In the genomic region with DNA sequence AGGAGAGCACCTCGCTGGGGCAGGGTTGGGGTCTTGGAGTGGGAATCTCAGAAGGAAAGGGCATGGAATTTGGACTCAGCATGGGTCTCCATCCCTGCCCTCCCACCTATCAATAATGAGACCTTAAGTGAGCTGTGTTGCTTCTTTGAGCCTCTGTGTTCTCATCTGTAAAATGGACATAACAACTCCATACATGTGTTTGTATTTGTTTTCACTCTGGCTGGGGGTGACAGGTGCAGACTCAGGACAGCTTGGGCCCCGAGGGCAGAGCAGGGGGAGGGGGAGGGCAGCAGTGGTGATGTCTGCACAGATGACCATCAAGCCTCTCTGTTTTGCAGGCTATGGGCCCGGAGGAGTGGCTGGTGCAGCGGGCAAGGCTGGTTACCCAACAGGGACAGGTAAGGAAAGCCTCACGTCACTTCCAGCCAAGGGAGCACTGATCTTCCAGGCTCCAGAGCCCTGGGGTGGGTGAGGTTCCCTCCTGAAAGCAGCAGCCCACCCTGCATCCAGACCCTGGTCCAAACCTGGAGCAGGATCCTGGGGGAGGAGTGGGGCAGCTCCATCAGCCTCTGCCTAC, we compare ENCODE assay signal across 2 cellular contexts.
TF ChIP-seq lines count a peak whose summit lies in the region.

No MANE protein-coding gene starts in this region.

TF ChIP-seq in K562, 482 proteins besides CTCF, POLR2A, EP300 and RAD21 (continues in another document):
- TF ChIP-seq, protein P1, sequence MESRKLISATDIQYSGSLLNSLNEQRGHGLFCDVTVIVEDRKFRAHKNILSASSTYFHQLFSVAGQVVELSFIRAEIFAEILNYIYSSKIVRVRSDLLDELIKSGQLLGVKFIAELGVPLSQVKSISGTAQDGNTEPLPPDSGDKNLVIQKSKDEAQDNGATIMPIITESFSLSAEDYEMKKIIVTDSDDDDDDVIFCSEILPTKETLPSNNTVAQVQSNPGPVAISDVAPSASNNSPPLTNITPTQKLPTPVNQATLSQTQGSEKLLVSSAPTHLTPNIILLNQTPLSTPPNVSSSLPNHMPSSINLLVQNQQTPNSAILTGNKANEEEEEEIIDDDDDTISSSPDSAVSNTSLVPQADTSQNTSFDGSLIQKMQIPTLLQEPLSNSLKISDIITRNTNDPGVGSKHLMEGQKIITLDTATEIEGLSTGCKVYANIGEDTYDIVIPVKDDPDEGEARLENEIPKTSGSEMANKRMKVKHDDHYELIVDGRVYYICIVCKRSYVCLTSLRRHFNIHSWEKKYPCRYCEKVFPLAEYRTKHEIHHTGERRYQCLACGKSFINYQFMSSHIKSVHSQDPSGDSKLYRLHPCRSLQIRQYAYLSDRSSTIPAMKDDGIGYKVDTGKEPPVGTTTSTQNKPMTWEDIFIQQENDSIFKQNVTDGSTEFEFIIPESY (CRISPR knock-in tag; IDR thresholded peaks at IDR 0.05): no peak
- TF ChIP-seq BCOR (IDR thresholded peaks at IDR 0.05) (peak; percentile 60; the same call in 1 of the 2 replicates), RBFOX2 (IDR thresholded peaks at IDR 0.05; ENCODE audit: low read depth, low read length) (no peak), THRAP3 (IDR thresholded peaks at IDR 0.05; ENCODE audit: borderline replicate concordance) (no peak), ESRRA (IDR thresholded peaks at IDR 0.05; ENCODE audit: borderline replicate concordance, low read depth) (no peak), KLF13 (tag; IDR thresholded peaks at IDR 0.05; ENCODE audit: borderline replicate concordance, low read depth) (no peak), ZNF124 (CRISPR knock-in tag; IDR thresholded peaks at IDR 0.05) (no peak), KDM1A (IDR thresholded peaks at IDR 0.05) (peak in 1 of 2 experiments; percentile 53; a peak in 2 of 4 replicates), SP2 (IDR thresholded peaks at IDR 0.05; ENCODE audit: extremely low read depth, low read depth, low read length, poor library complexity, severe bottlenecking) (no peak), HMG20B (CRISPR knock-in tag; IDR thresholded peaks at IDR 0.05) (no peak), NCOA4 (IDR thresholded peaks at IDR 0.05; ENCODE audit: partially characterized antibody) (no peak), ADNP (tag; IDR thresholded peaks at IDR 0.05) (peak; percentile 69), NCOA6 (IDR thresholded peaks at IDR 0.05) (no peak), EGR1 (conservative IDR thresholded peaks at IDR 0.05) (no peak), CEBPB (tag; IDR thresholded peaks at IDR 0.05) (no peak)
- TF ChIP-seq, protein P2, sequence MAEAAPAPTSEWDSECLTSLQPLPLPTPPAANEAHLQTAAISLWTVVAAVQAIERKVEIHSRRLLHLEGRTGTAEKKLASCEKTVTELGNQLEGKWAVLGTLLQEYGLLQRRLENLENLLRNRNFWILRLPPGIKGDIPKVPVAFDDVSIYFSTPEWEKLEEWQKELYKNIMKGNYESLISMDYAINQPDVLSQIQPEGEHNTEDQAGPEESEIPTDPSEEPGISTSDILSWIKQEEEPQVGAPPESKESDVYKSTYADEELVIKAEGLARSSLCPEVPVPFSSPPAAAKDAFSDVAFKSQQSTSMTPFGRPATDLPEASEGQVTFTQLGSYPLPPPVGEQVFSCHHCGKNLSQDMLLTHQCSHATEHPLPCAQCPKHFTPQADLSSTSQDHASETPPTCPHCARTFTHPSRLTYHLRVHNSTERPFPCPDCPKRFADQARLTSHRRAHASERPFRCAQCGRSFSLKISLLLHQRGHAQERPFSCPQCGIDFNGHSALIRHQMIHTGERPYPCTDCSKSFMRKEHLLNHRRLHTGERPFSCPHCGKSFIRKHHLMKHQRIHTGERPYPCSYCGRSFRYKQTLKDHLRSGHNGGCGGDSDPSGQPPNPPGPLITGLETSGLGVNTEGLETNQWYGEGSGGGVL (CRISPR knock-in tag; IDR thresholded peaks at IDR 0.05): no peak
- TF ChIP-seq, protein P3, sequence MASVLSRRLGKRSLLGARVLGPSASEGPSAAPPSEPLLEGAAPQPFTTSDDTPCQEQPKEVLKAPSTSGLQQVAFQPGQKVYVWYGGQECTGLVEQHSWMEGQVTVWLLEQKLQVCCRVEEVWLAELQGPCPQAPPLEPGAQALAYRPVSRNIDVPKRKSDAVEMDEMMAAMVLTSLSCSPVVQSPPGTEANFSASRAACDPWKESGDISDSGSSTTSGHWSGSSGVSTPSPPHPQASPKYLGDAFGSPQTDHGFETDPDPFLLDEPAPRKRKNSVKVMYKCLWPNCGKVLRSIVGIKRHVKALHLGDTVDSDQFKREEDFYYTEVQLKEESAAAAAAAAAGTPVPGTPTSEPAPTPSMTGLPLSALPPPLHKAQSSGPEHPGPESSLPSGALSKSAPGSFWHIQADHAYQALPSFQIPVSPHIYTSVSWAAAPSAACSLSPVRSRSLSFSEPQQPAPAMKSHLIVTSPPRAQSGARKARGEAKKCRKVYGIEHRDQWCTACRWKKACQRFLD (CRISPR knock-in tag; IDR thresholded peaks at IDR 0.05): no peak
- TF ChIP-seq, protein P4, sequence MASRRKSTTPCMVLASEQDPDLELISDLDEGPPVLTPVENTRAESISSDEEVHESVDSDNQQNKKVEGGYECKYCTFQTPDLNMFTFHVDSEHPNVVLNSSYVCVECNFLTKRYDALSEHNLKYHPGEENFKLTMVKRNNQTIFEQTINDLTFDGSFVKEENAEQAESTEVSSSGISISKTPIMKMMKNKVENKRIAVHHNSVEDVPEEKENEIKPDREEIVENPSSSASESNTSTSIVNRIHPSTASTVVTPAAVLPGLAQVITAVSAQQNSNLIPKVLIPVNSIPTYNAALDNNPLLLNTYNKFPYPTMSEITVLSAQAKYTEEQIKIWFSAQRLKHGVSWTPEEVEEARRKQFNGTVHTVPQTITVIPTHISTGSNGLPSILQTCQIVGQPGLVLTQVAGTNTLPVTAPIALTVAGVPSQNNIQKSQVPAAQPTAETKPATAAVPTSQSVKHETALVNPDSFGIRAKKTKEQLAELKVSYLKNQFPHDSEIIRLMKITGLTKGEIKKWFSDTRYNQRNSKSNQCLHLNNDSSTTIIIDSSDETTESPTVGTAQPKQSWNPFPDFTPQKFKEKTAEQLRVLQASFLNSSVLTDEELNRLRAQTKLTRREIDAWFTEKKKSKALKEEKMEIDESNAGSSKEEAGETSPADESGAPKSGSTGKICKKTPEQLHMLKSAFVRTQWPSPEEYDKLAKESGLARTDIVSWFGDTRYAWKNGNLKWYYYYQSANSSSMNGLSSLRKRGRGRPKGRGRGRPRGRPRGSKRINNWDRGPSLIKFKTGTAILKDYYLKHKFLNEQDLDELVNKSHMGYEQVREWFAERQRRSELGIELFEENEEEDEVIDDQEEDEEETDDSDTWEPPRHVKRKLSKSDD (conservative IDR thresholded peaks at IDR 0.05; ENCODE audit: low read length): no peak
- TF ChIP-seq, protein P5, sequence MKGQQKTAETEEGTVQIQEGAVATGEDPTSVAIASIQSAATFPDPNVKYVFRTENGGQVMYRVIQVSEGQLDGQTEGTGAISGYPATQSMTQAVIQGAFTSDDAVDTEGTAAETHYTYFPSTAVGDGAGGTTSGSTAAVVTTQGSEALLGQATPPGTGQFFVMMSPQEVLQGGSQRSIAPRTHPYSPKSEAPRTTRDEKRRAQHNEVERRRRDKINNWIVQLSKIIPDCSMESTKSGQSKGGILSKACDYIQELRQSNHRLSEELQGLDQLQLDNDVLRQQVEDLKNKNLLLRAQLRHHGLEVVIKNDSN (CRISPR knock-in tag; IDR thresholded peaks at IDR 0.05): no peak
- TF ChIP-seq, protein P6, sequence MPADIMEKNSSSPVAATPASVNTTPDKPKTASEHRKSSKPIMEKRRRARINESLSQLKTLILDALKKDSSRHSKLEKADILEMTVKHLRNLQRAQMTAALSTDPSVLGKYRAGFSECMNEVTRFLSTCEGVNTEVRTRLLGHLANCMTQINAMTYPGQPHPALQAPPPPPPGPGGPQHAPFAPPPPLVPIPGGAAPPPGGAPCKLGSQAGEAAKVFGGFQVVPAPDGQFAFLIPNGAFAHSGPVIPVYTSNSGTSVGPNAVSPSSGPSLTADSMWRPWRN (IDR thresholded peaks at IDR 0.05; ENCODE audit: low read depth): no peak

TF ChIP-seq in HepG2, 621 proteins besides CTCF, POLR2A, EP300 and RAD21:
- TF ChIP-seq ZNF629 (CRISPR knock-in tag; conservative IDR thresholded peaks at IDR 0.05): 0 out of 2 replicates have a peak, but pooled peaks have one; percentile 46
- TF ChIP-seq DPF2 (CRISPR knock-in tag; IDR thresholded peaks at IDR 0.05; ENCODE audit: borderline replicate concordance, low read depth): no peak
TF ChIP-seq in HepG2: peak in this region for 1.
